Comparison of ENCODE assay signal across 2 cellular contexts in the genomic region with DNA sequence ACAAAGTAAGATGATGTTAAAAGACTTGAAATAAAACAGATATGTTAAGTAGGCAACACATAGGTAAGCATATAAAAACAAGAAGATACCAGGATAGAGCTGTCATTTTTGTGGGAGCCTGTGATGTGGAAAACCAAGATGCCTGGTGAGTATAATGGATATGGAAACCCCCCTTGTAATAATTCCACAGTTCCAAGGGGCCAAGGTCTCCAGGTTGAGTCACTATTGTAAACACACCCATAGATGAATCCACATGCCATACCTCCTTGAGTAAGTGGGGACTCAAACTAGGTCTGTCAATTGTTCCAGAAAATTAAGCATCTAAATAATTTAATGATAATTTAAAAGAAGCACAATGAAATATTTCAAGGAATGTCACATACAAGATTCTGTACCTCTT.
TF ChIP-seq lines count a peak whose summit lies in the region.

No MANE protein-coding gene starts in this region.

TF ChIP-seq in HepG2, 621 proteins besides CTCF, POLR2A, EP300 and RAD21:
- peak; percentile 21; the same call in 1 of the 2 replicates for TF ChIP-seq FOSL2 (CRISPR knock-in tag; IDR thresholded peaks at IDR 0.05)
- TF ChIP-seq PHF20 (CRISPR knock-in tag; IDR thresholded peaks at IDR 0.05): no peak
- TF ChIP-seq ZNF616 (CRISPR knock-in tag; IDR thresholded peaks at IDR 0.05; ENCODE audit: low read depth): no peak

TF ChIP-seq in WTC11, 78 proteins besides CTCF, POLR2A, EP300 and RAD21:
- TF ChIP-seq TEAD1 (CRISPR knock-in tag; IDR thresholded peaks at IDR 0.05) (no peak), ATF3 (CRISPR knock-in tag; conservative IDR thresholded peaks at IDR 0.05) (no peak), ZNF396 (CRISPR knock-in tag; IDR thresholded peaks at IDR 0.05; ENCODE audit: borderline replicate concordance) (no peak)
- TF ChIP-seq, protein P1, sequence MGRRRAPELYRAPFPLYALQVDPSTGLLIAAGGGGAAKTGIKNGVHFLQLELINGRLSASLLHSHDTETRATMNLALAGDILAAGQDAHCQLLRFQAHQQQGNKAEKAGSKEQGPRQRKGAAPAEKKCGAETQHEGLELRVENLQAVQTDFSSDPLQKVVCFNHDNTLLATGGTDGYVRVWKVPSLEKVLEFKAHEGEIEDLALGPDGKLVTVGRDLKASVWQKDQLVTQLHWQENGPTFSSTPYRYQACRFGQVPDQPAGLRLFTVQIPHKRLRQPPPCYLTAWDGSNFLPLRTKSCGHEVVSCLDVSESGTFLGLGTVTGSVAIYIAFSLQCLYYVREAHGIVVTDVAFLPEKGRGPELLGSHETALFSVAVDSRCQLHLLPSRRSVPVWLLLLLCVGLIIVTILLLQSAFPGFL (CRISPR knock-in tag; IDR thresholded peaks at IDR 0.05; ENCODE audit: borderline replicate concordance): no peak
TF ChIP-seq in WTC11: peak in this region for 0.
